In the genomic region with DNA sequence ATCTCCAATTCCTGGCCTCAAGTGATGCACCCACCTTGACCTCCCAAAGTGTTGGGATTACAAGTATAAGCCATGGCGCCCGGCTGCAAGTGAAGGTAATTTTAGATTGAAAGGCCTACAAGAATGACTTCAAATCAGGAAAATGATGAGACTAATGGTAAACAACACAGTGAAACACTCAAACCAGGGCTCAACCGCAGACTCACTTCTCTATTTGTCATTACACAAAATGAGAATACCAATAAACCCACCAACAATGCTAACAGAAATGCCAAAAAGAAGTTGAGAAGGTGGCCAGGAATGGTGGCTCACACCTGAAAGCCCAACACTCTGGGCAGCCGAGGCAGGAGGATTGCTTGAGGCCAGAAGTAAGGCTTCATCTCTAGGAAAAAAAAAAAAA, we compare ENCODE assay signal across 27 cellular contexts.
DNase-seq lines count a peak whose midpoint lies in the region; ATAC-seq, FAIRE-seq and TF ChIP-seq lines count a peak whose summit lies in the region.
"Had no signal": no experiment of that assay in that cellular context is flagged by ENCODE, and none has a peak within 500 bp of the region (broad histone marks: within the 10 kb centered on the region; RNA-seq: fewer than 3 reads in every experiment).

No MANE protein-coding gene starts in this region.

- H3K4me2 ChIP-seq in endothelial cell of umbilical vein (ENCODE audit: insufficient read depth, low read length), result no peak overlapping the region
- H3K4me2 ChIP-seq: BLaER1 treated with 17β-estradiol and CSF1 and Interleukin-3, amounts not matched to agents 10 nM and 100 nM had no signal

- peaks cover 15% of the 10 kb centered on the region for H3K4me1 ChIP-seq in endothelial cell of umbilical vein (ENCODE audit: control insufficient read depth, extremely low read depth, insufficient read depth, low read length)
- H3K4me1 ChIP-seq: BE2C had no signal

- no peak overlapping the region for H2AFZ ChIP-seq in endothelial cell of umbilical vein (ENCODE audit: low read depth, low read length)
- H2AFZ ChIP-seq: GM23248 had no signal

- H3K9me3 ChIP-seq in endothelial cell of umbilical vein (replicated peaks; ENCODE audit: control insufficient read depth, insufficient read depth, low read length), result no peaks in the 10 kb centered on the region
- H3K9me3 ChIP-seq: BE2C; BLaER1 treated with 17β-estradiol and CSF1 and Interleukin-3, amounts not matched to agents 10 nM and 100 nM had no signal

- H3K27me3 Mint-ChIP-seq in activated naive CD4-positive, alpha-beta T cell treated with anti-CD3 and anti-CD28 coated beads, Interleukin-2, amount 10 ng/mL, durations not matched to agents 7 days and 5 days, result no peaks in the 10 kb centered on the region
- H3K27me3 Mint-ChIP-seq: CD4-positive, alpha-beta T cell; CD8-positive, alpha-beta memory T cell had no signal

- BruUV-seq in endothelial cell of umbilical vein (replicated peaks; lab: Mats Ljungman, UMichigan), result no TSS peak

- dilution Hi-C loops in endothelial cell of umbilical vein (cut with MboI; ENCODE audit: extremely low pct_ligation_motif_present, low sequenced_read_pairs), result no loop called here

- H3K4me3 ChIP-seq in GM12865 (ENCODE audit: low read depth, low read length), result no peak overlapping the region
- no peak overlapping the region for H3K4me3 ChIP-seq in endothelial cell of umbilical vein (replicated peaks in 1 of 3; ENCODE audit: insufficient read depth in 1 of 3, low read depth in 1 of 3, low read length in 3 of 3)
- H3K4me3 ChIP-seq: BLaER1 treated with 17β-estradiol and CSF1 and Interleukin-3, amounts not matched to agents 10 nM and 100 nM; GM23248 had no signal

- no peak for TF ChIP-seq POLR2A in endothelial cell of umbilical vein (IDR thresholded peaks at IDR 0.05; ENCODE audit: low read depth, low read length)

- H3K9me1 ChIP-seq in endothelial cell of umbilical vein (replicated peaks; ENCODE audit: control insufficient read depth, extremely low read depth, insufficient read depth, low read length), result no peaks in the 10 kb centered on the region

- FAIRE-seq in endothelial cell of umbilical vein (lab: Jason Lieb, UNC), result peak; percentile 33
- FAIRE-seq: A204.1, D721Med, GM12892, GM19239, H1 had no signal

- peak overlapping the region; percentile 54 for H3K27ac Mint-ChIP-seq in activated naive CD4-positive, alpha-beta T cell treated with anti-CD3 and anti-CD28 coated beads, Interleukin-2, amount 10 ng/mL, durations not matched to agents 7 days and 5 days
- H3K27ac Mint-ChIP-seq: CD14-positive monocyte; CD4-positive, alpha-beta T cell had no signal

- intact Hi-C loops in endothelial cell of umbilical vein (cut with micrococcal nuclease), result no loop called here

- H3K27me3 ChIP-seq in endothelial cell of umbilical vein (ENCODE audit: control insufficient read depth in 2 of 2, insufficient read depth in 2 of 2, low read length in 2 of 2), result no peaks in the 10 kb centered on the region
- H3K27me3 ChIP-seq: BE2C; BLaER1 treated with 17β-estradiol and CSF1 and Interleukin-3, amounts not matched to agents 10 nM and 100 nM had no signal

- no peak overlapping the region for H3K9ac ChIP-seq in endothelial cell of umbilical vein (replicated peaks; ENCODE audit: extremely low read depth, insufficient read depth, low read length)
- H3K9ac ChIP-seq: BLaER1 treated with 17β-estradiol and CSF1 and Interleukin-3, amounts not matched to agents 10 nM and 100 nM; GM23248 had no signal

- H3K4me3 Mint-ChIP-seq in activated naive CD4-positive, alpha-beta T cell treated with anti-CD3 and anti-CD28 coated beads, Interleukin-2, amount 10 ng/mL, durations not matched to agents 7 days and 5 days, result no peak overlapping the region
- H3K4me3 Mint-ChIP-seq: CD14-positive monocyte; CD4-positive, alpha-beta T cell; CD8-positive, alpha-beta memory T cell had no signal

- no peaks in the 10 kb centered on the region for H3K9me3 Mint-ChIP-seq in activated naive CD4-positive, alpha-beta T cell treated with anti-CD3 and anti-CD28 coated beads, Interleukin-2, amount 10 ng/mL, durations not matched to agents 7 days and 5 days
- H3K9me3 Mint-ChIP-seq: CD14-positive monocyte; CD4-positive, alpha-beta T cell; CD8-positive, alpha-beta memory T cell had no signal

- H3K36me3 Mint-ChIP-seq in activated naive CD4-positive, alpha-beta T cell treated with anti-CD3 and anti-CD28 coated beads, Interleukin-2, amount 10 ng/mL, durations not matched to agents 7 days and 5 days, result peaks cover 38% of the 10 kb centered on the region

- H3K79me2 ChIP-seq in endothelial cell of umbilical vein (ENCODE audit: control insufficient read depth, insufficient read depth, low read length), result peaks cover 3% of the 10 kb centered on the region

- CTCF ChIA-PET in activated naive CD4-positive, alpha-beta T cell treated with anti-CD3 and anti-CD28 coated beads, Interleukin-2, amount 10 ng/mL, durations not matched to agents 7 days and 5 days (lab: Charles Lee), result no interaction called here
- CTCF ChIA-PET in endothelial cell of umbilical vein (lab: Charles Lee), result no interaction called here

- TF ChIP-seq CTCF in GM12865 (IDR thresholded peaks at IDR 0.05; ENCODE audit: insufficient read depth, low read depth, low read length, missing control alignments) (no peak), endothelial cell of umbilical vein (IDR thresholded peaks at IDR 0.05; ENCODE audit: extremely low read depth in 1 of 2, insufficient read depth in 1 of 2, low read depth in 1 of 2, low read length in 2 of 2) (no peak)

- no peak for DNase-seq in activated naive CD4-positive, alpha-beta T cell treated with anti-CD3 and anti-CD28 coated beads, Interleukin-2, amount 10 ng/mL, durations not matched to agents 7 days and 5 days
- no peak for DNase-seq in activated naive CD4-positive, alpha-beta T cell (lab: John Stamatoyannopoulos, UW)
- DNase-seq in GM12865 (ENCODE audit: low read depth) (peak; percentile 41), endothelial cell of umbilical vein (ENCODE audit: low read depth, low spot score) (no peak), AG08396 (ENCODE audit: low spot score) (no peak), kidney glomerular epithelial cell (lab: John Stamatoyannopoulos, UW) (no peak), KG1 (lab: John Stamatoyannopoulos, UW) (no peak)
- DNase-seq: AML-193; BE2C; CD4-positive, alpha-beta T cell; CD8-positive, alpha-beta memory T cell; DMS 273 treated with DMSO at 0.1 percent for 48 hours; DMS79; EL; GDM1; GM23248; H7; HCEC 1CT had no signal

- H3K4me1 Mint-ChIP-seq in activated naive CD4-positive, alpha-beta T cell treated with anti-CD3 and anti-CD28 coated beads, Interleukin-2, amount 10 ng/mL, durations not matched to agents 7 days and 5 days, result no peaks in the 10 kb centered on the region
- H3K4me1 Mint-ChIP-seq: CD8-positive, alpha-beta memory T cell had no signal

- H3K27ac ChIP-seq in endothelial cell of umbilical vein (ENCODE audit: insufficient read depth, low read depth, low read length), result no peak overlapping the region
- H3K27ac ChIP-seq: 22Rv1; BLaER1 treated with 17β-estradiol and CSF1 and Interleukin-3, amounts not matched to agents 10 nM and 100 nM; GM23248 had no signal

- POLR2A ChIA-PET in endothelial cell of umbilical vein (lab: Charles Lee), result no interaction called here

- H3K36me3 ChIP-seq in endothelial cell of umbilical vein (ENCODE audit: control insufficient read depth in 2 of 2, extremely low read depth in 1 of 2, insufficient read depth in 2 of 2, low read length in 2 of 2), result peaks cover 7 to 9% of the 10 kb centered on the region in 2 experiments

- no peaks in the 10 kb centered on the region for H4K20me1 ChIP-seq in endothelial cell of umbilical vein (replicated peaks; ENCODE audit: control insufficient read depth, extremely low read depth, insufficient read depth, low read length)

- peak; percentile 45 for ATAC-seq in HG02973 (IDR thresholded peaks at IDR 0.05; ENCODE audit: unreplicated experiment)

TF ChIP-seq in endothelial cell of umbilical vein, 7 proteins besides CTCF, POLR2A, EP300 and RAD21:
- TF ChIP-seq GATA2 (IDR thresholded peaks at IDR 0.05; ENCODE audit: insufficient read depth, insufficient read length, low read depth, low read length) (no peak), JUN (IDR thresholded peaks at IDR 0.05; ENCODE audit: borderline replicate concordance, insufficient read depth, insufficient read length, low read depth) (no peak), FOS (IDR thresholded peaks at IDR 0.05; ENCODE audit: borderline replicate concordance, insufficient read depth, low read length) (no peak), POLR2AphosphoS5 (IDR thresholded peaks at IDR 0.05; ENCODE audit: insufficient read depth, low read depth, low read length) (no peak), MYC (IDR thresholded peaks at IDR 0.05; ENCODE audit: low read depth, low read length) (no peak), EZH2 (IDR thresholded peaks at IDR 0.05; ENCODE audit: borderline replicate concordance, low read depth, low read length, severe bottlenecking) (no peak)
- TF ChIP-seq, protein P1, sequence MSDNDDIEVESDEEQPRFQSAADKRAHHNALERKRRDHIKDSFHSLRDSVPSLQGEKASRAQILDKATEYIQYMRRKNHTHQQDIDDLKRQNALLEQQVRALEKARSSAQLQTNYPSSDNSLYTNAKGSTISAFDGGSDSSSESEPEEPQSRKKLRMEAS (IDR thresholded peaks at IDR 0.05; ENCODE audit: insufficient read depth, insufficient read length), result no peak
